8 cellular contexts compared by ENCODE assay signal in the genomic region with DNA sequence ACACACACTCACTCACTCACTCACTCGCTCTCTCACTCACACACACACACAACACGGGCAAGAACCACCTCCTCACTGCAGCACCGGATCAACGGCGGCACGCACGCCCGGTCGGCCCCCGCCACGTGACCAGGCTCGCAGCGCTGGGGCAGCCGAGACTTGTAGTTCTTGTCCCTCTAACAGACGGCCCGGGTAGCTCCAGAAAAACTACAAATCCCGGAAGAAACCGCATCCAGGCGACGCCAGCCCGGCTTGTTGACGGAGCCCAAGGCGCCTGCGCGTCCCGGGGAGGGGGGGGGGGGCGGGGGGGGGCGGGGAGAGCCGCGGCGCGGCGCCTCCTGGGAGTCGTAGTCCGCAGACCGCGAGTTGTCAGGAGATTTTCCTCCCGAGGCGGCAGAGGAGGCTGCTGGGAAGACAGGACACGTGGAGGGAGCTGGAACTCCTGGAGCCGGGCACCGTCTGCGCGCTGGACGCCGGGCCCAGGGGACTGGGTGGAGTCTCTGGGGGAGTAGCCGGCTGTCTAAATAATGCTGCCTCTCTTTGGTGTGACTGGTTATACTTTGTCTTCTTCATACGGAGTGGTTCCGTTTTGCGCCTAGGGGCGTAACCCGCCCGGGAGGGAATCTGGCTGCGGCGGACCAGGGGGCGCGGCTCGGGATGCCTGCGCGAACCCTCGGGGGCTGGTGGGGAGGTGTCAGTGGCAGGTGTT. TPM values are rescaled to one million over a fixed set of nuclear protein-coding genes. Genes with fewer than 3 reads are reported as not detected.
A peak's percentile ranks its signal among the peaks of the same experiment; 100 is the strongest.
DNase-seq lines count a peak whose midpoint lies in the region; ATAC-seq, FAIRE-seq and TF ChIP-seq lines count a peak whose summit lies in the region.

A gene with protein sequence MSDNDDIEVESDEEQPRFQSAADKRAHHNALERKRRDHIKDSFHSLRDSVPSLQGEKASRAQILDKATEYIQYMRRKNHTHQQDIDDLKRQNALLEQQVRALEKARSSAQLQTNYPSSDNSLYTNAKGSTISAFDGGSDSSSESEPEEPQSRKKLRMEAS (minus strand): TSS at position 77 of the 709 bp plus-strand sequence. CDS start 178 bp downstream, outside the sequence.

- peak within 1 kb of the TSS; percentile 58 to 96 (median 80) for H3K4me3 ChIP-seq in pancreas
- peak within 1 kb of the TSS; percentile 87 to 96 for H3K4me3 ChIP-seq in tibial artery

- DNase-seq in NCI-H1417 (lab: John Stamatoyannopoulos, UW): peak; percentile 73 to 99 (median 87)
- peak; percentile 95 to 99 for DNase-seq in SW 1271 (lab: John Stamatoyannopoulos, UW)
- DNase-seq in activated naive CD8-positive, alpha-beta T cell treated with anti-CD3 and anti-CD28 coated beads, Interleukin-2, amount 50 U/mL, for 24 hours: peak; percentile 97
- DNase-seq in Right ventricle myocardium superior: peak; percentile 99
- DNase-seq in pancreas: peak; percentile 96 to 99 (median 98)
- peak; percentile 98 to 99 for DNase-seq in tibial artery

- no peaks in the 10 kb centered on the region for H3K27me3 ChIP-seq in pancreas
- H3K27me3 ChIP-seq in tibial artery: no peaks in the 10 kb centered on the region

- H3K27ac ChIP-seq in pancreas (peak within 1 kb of the TSS; percentile 44 to 87 (median 68)), tibial artery (peak within 1 kb of the TSS; percentile 89 to 93)

- H3K9me3 ChIP-seq in pancreas: no peaks in the 10 kb centered on the region
- no peaks in the 10 kb centered on the region for H3K9me3 ChIP-seq in tibial artery

- H3K36me3 ChIP-seq in pancreas (no peaks in the 10 kb centered on the region), tibial artery (no peaks in the 10 kb centered on the region)

- H3K9me3 Mint-ChIP-seq in activated naive CD8-positive, alpha-beta T cell treated with anti-CD3 and anti-CD28 coated beads, Interleukin-2, amount 50 U/mL, for 24 hours: no peaks in the 10 kb centered on the region

- peak; percentile 55 for TF ChIP-seq POLR2A in GM10847 (IDR thresholded peaks at IDR 0.05; ENCODE audit: extremely low read depth, insufficient read length)

- peaks cover 21% of the 10 kb centered on the region for H3K36me3 Mint-ChIP-seq in activated naive CD8-positive, alpha-beta T cell treated with anti-CD3 and anti-CD28 coated beads, Interleukin-2, amount 50 U/mL, for 24 hours (ENCODE audit: low read depth)

- H3K27ac Mint-ChIP-seq in activated naive CD8-positive, alpha-beta T cell treated with anti-CD3 and anti-CD28 coated beads, Interleukin-2, amount 50 U/mL, for 24 hours: peak within 1 kb of the TSS; percentile 96

- no peak for TF ChIP-seq CTCF in pancreas (IDR thresholded peaks at IDR 0.05)
- peak in 1 of 2 experiments; percentile 10 for TF ChIP-seq CTCF in tibial artery (IDR thresholded peaks at IDR 0.05)

- FAIRE-seq in pancreas (lab: Jason Lieb, UNC): no peak

- H3K27me3 Mint-ChIP-seq in activated naive CD8-positive, alpha-beta T cell treated with anti-CD3 and anti-CD28 coated beads, Interleukin-2, amount 50 U/mL, for 24 hours: peaks cover 3% of the 10 kb centered on the region

- H3K4me1 Mint-ChIP-seq in activated naive CD8-positive, alpha-beta T cell treated with anti-CD3 and anti-CD28 coated beads, Interleukin-2, amount 50 U/mL, for 24 hours: peaks cover 40% of the 10 kb centered on the region

- 0 to 1% methylated on average over 48 to 60 of the region's 61 CpGs for WGBS in pancreas, 2 donors

- ATAC-seq in HG02678 (IDR thresholded peaks at IDR 0.05; ENCODE audit: unreplicated experiment) (peak; percentile 90), Right ventricle myocardium superior (ENCODE audit: poor library complexity) (peak; percentile 97), pancreas (peak; percentile 91 to 94 (median 92))
- ATAC-seq in activated naive CD8-positive, alpha-beta T cell treated with anti-CD3 and anti-CD28 coated beads, Interleukin-2, amount 50 U/mL, for 24 hours: peak; percentile 98

- H3K4me3 Mint-ChIP-seq in activated naive CD8-positive, alpha-beta T cell treated with anti-CD3 and anti-CD28 coated beads, Interleukin-2, amount 50 U/mL, for 24 hours: peak within 1 kb of the TSS; percentile 94

- intact Hi-C loops in Right ventricle myocardium superior (cut with DNase I) (no loop called here), pancreas (cut with DNase I) (no loop called here), tibial artery (cut with DNase I; ENCODE audit: low total_unique reads) (no loop called here)

- H3K4me1 ChIP-seq in pancreas (peaks cover 0 to 26% (median 0%) of the 10 kb centered on the region in 3 donors), tibial artery (peaks cover 0 to 45% (median 21%) of the 10 kb centered on the region in 4 donors)

RNA-seq across cellular contexts. Expression of the gene that starts here (rescaled TPM):
- total RNA-seq in Right ventricle myocardium superior: 85.2 TPM
- 10 to 100 TPM; 28.6 to 48.9 (median 40.4) TPM for total RNA-seq in pancreas
- polyA plus RNA-seq in pancreas: 10 to 100 TPM; 19.7 to 29.0 TPM

Comparison
In these comparisons a context has a peak if more than half of its experiments do, and no peak if none do; other contexts are left out.
1. Peak in every context shown above with its lines: DNase-seq, ATAC-seq, H3K4me3 ChIP-seq and H3K27ac ChIP-seq.